13 cellular contexts compared by ENCODE assay signal in the genomic region with DNA sequence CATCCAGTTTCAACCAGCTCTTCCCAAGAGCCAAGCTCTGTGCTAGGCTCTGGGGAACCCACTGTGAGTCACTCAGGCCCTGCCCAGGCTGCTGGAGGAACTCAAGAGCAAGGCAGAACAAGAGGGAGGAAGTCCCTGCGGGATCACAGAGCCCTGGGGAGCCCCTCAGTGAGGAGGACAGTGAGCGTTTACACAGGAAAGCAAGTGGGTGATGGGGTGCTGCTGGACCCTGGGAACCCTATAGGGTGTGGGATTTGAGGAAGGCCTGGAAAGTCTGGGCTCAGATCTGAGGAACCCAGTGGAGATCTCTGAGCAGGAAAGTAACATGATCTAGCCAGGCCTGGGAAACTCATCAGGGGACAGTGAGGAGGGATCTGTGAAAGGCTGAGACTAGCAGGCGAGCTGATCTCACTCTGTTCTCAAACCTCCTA.
DNase-seq lines count a peak whose midpoint lies in the region; ATAC-seq, FAIRE-seq and TF ChIP-seq lines count a peak whose summit lies in the region.
"Had no signal": no experiment of that assay in that cellular context is flagged by ENCODE, and none has a peak within 500 bp of the region (broad histone marks: within the 10 kb centered on the region; RNA-seq: fewer than 3 reads in every experiment).

No MANE protein-coding gene starts in this region.

- H3K4me1 Mint-ChIP-seq in astrocyte (ENCODE audit: low read depth, unreplicated experiment): peaks cover 64% of the 10 kb centered on the region

- intact Hi-C loops in heart left ventricle (cut with DNase I): no loop called here
- intact Hi-C loops in cardiac septum (cut with DNase I): no loop called here

- H3K36me3 Mint-ChIP-seq in astrocyte (ENCODE audit: low read depth, unreplicated experiment): peaks cover 14% of the 10 kb centered on the region
- H3K36me3 Mint-ChIP-seq: stimulated activated effector memory CD8-positive, alpha-beta T cell treated with anti-CD3 and anti-CD28 coated beads, Interleukin-12 subunit alpha, Interleukin-12 subunit beta, amount 100 ng/mL, for 72 hours had no signal

- H3K27me3 ChIP-seq in heart left ventricle: no peaks in the 10 kb centered on the region
- H3K27me3 ChIP-seq in astrocyte (ENCODE audit: insufficient read depth, low read length): no peaks in the 10 kb centered on the region
- no peaks in the 10 kb centered on the region for H3K27me3 ChIP-seq in tibial nerve

- H3K9ac ChIP-seq in astrocyte (ENCODE audit: low read length): peak overlapping the region; percentile 32

- WGBS in heart left ventricle, 4 donors: 54 to 80% (median 64%) methylated on average over 3 of the region's 3 CpGs
- 70 to 76% methylated on average over 3 of the region's 3 CpGs for WGBS in tibial nerve, 2 donors

- DNase-seq in heart left ventricle: peak in 3 of 5 donors; percentile 36 to 70 (median 63)
- DNase-seq in cardiac septum (ENCODE audit: low spot score): no peak
- DNase-seq in astrocyte (ENCODE audit: low read depth): no peak
- peak; percentile 38 for DNase-seq in kidney tubule cell (ENCODE audit: low spot score)
- no peak for DNase-seq in 8988T
- DNase-seq in tibial nerve (ENCODE audit: low spot score in 2 of 2): no peak
- no peak for DNase-seq in HEK293T (ENCODE audit: extremely low spot score)
- DNase-seq: activated CD4-positive, alpha-beta T cell treated with anti-CD3 and anti-CD28 coated beads for 4 hours; NCI-H82 had no signal

- peak in 2 of 4 donors; percentile 33 to 34 for ATAC-seq in heart left ventricle
- no peak for ATAC-seq in GM18511 (IDR thresholded peaks at IDR 0.05; ENCODE audit: unreplicated experiment)
- ATAC-seq: right cardiac atrium; stimulated activated effector memory CD8-positive, alpha-beta T cell treated with anti-CD3 and anti-CD28 coated beads, Interleukin-12 subunit alpha, Interleukin-12 subunit beta, amount 100 ng/mL, for 72 hours had no signal

- H3K4me2 ChIP-seq in astrocyte (ENCODE audit: low read length): peak overlapping the region; percentile 42

- peaks cover 78% of the 10 kb centered on the region for H4K20me1 ChIP-seq in astrocyte (ENCODE audit: insufficient read depth, low read length)

- peaks cover 90% of the 10 kb centered on the region for H3K79me2 ChIP-seq in astrocyte (ENCODE audit: insufficient read depth, low read length)

- H3K4me1 ChIP-seq in heart left ventricle: peaks cover 8 to 77% (median 56%) of the 10 kb centered on the region in 12 donors
- peaks cover 36% of the 10 kb centered on the region for H3K4me1 ChIP-seq in astrocyte (ENCODE audit: insufficient read depth, low read length)
- H3K4me1 ChIP-seq in tibial nerve: peaks cover 0 to 19% (median 12%) of the 10 kb centered on the region in 4 donors

- CTCF ChIA-PET in HEK293T (lab: Yijun Ruan, JAX): no interaction called here

- TF ChIP-seq POLR2A in heart left ventricle (IDR thresholded peaks at IDR 0.05) (no peak), tibial nerve (IDR thresholded peaks at IDR 0.05) (no peak)

- TF ChIP-seq CTCF in heart left ventricle (IDR thresholded peaks at IDR 0.05): no peak
- TF ChIP-seq CTCF in astrocyte (IDR thresholded peaks at IDR 0.05; ENCODE audit: insufficient read depth, low read depth, low read length): no peak
- TF ChIP-seq CTCF in tibial nerve (IDR thresholded peaks at IDR 0.05): no peak

- H3K27ac ChIP-seq in heart left ventricle (peak overlapping the region in 11 of 12 donors; percentile 17 to 72 (median 38)), astrocyte (ENCODE audit: low read depth, low read length) (peak overlapping the region; percentile 47), tibial nerve (peak overlapping the region in 1 of 4 donors; percentile 37)

- no peak overlapping the region for H3K4me3 Mint-ChIP-seq in astrocyte (ENCODE audit: unreplicated experiment)
- H3K4me3 Mint-ChIP-seq: B cell; stimulated activated effector memory CD8-positive, alpha-beta T cell treated with anti-CD3 and anti-CD28 coated beads, Interleukin-12 subunit alpha, Interleukin-12 subunit beta, amount 100 ng/mL, for 72 hours had no signal

- H3K36me3 ChIP-seq in heart left ventricle (peaks cover 0 to 4% (median 0%) of the 10 kb centered on the region in 9 donors), astrocyte (ENCODE audit: insufficient read depth, low read length) (no peaks in the 10 kb centered on the region), tibial nerve (no peaks in the 10 kb centered on the region)

- H3K4me3 ChIP-seq in heart left ventricle (no peak overlapping the region), astrocyte (ENCODE audit: insufficient read depth, low read depth, low read length) (no peak overlapping the region), tibial nerve (no peak overlapping the region)

- no peaks in the 10 kb centered on the region for H3K9me3 Mint-ChIP-seq in astrocyte (ENCODE audit: unreplicated experiment)
- H3K9me3 Mint-ChIP-seq: stimulated activated effector memory CD8-positive, alpha-beta T cell treated with anti-CD3 and anti-CD28 coated beads, Interleukin-12 subunit alpha, Interleukin-12 subunit beta, amount 100 ng/mL, for 72 hours had no signal

- no peaks in the 10 kb centered on the region for H3K27me3 Mint-ChIP-seq in astrocyte (ENCODE audit: low read depth, unreplicated experiment)

- FAIRE-seq in astrocyte (lab: Jason Lieb, UNC): no peak

- H2AFZ ChIP-seq in astrocyte (ENCODE audit: low read depth, low read length): no peak overlapping the region

- POLR2A ChIA-PET in HEK293T (lab: Yijun Ruan, JAX): no interaction called here

- H3K9me3 ChIP-seq in heart left ventricle (no peaks in the 10 kb centered on the region), astrocyte (ENCODE audit: insufficient read depth, low read depth, low read length) (no peaks in the 10 kb centered on the region), tibial nerve (no peaks in the 10 kb centered on the region)

- peak overlapping the region; percentile 86 for H3K27ac Mint-ChIP-seq in astrocyte (ENCODE audit: unreplicated experiment)
- H3K27ac Mint-ChIP-seq: B cell had no signal

- TF ChIP-seq EP300 in tibial nerve (IDR thresholded peaks at IDR 0.05): no peak

TF ChIP-seq in HEK293T, 16 proteins besides CTCF, POLR2A, EP300 and RAD21:
- TF ChIP-seq FOXM1 (IDR thresholded peaks at IDR 0.05; ENCODE audit: borderline replicate concordance) (no peak), ELF4 (IDR thresholded peaks at IDR 0.05) (no peak), ARNT (IDR thresholded peaks at IDR 0.05) (no peak), LEF1 (IDR thresholded peaks at IDR 0.05; ENCODE audit: borderline replicate concordance) (no peak), FOXK2 (IDR thresholded peaks at IDR 0.05) (no peak), BHLHE40 (IDR thresholded peaks at IDR 0.05; ENCODE audit: borderline replicate concordance) (no peak), NFRKB (IDR thresholded peaks at IDR 0.05) (no peak), SP1 (IDR thresholded peaks at IDR 0.05) (no peak), SUZ12 (IDR thresholded peaks at IDR 0.05) (no peak), PKNOX1 (IDR thresholded peaks at IDR 0.05) (no peak), ZNF384 (IDR thresholded peaks at IDR 0.05) (no peak), L3MBTL2 (conservative IDR thresholded peaks at IDR 0.05) (no peak), FOXA1 (IDR thresholded peaks at IDR 0.05) (no peak), TARDBP (IDR thresholded peaks at IDR 0.05) (no peak), CTBP1 (IDR thresholded peaks at IDR 0.05; ENCODE audit: borderline replicate concordance) (no peak)

Comparison
In these comparisons a context has a peak if more than half of its experiments do, and no peak if none do; other contexts are left out.
1. DNase-seq: peak in heart left ventricle (3 of 5) and kidney tubule cell (single experiment); none in cardiac septum (single experiment), astrocyte (single experiment), 8988T (single experiment), tibial nerve (0 of 2) and HEK293T (single experiment).